Comparison of ENCODE assay signal across 8 cellular contexts in genomic region chr16:81616321-81617020, GRCh38.
A peak's percentile ranks its signal among the peaks of the same experiment; 100 is the strongest.
DNase-seq lines count a peak whose midpoint lies in the region; ATAC-seq and TF ChIP-seq lines count a peak whose summit lies in the region.

No MANE protein-coding gene starts in this region.

- peaks cover 19% of the 10 kb centered on the region for H3K4me1 ChIP-seq in CD4-positive, CD25-positive, alpha-beta regulatory T cell (ENCODE audit: control insufficient read depth, insufficient read depth, low read length, poor library complexity, severe bottlenecking)

- in situ Hi-C loops in KBM-7 (cut with MboI; ENCODE audit: low pct_unique_long_range_greater_than_20kb, low sequenced_read_pairs): no loop called here

- H3K36me3 ChIP-seq in CD4-positive, CD25-positive, alpha-beta regulatory T cell (ENCODE audit: control insufficient read depth, insufficient read depth, low read length): peaks cover 3% of the 10 kb centered on the region

- H3K27ac ChIP-seq in CD4-positive, CD25-positive, alpha-beta regulatory T cell (ENCODE audit: insufficient read depth, low read length, poor library complexity, severe bottlenecking): peak overlapping the region; percentile 87

- peak; percentile 58 to 81 (median 80) for DNase-seq in CD4-positive, CD25-positive, alpha-beta regulatory T cell
- DNase-seq in LNCaP clone FGC (ENCODE audit: low read depth) (peak; percentile 62), fibroblast of villous mesenchyme (ENCODE audit: low read depth) (peak; percentile 70), sciatic nerve (ENCODE audit: low spot score) (no peak), KBM-7 (no peak), COLO829 (ENCODE audit: low spot score) (no peak)
- DNase-seq in activated T-cell treated with anti-CD3 and anti-CD28 coated beads, Interleukin-2, amount 50 U/mL, for 24 hours: peak; percentile 76

- H3K9me3 Mint-ChIP-seq in CD4-positive, CD25-positive, alpha-beta regulatory T cell: no peaks in the 10 kb centered on the region
- no peaks in the 10 kb centered on the region for H3K9me3 Mint-ChIP-seq in activated T-cell treated with anti-CD3 and anti-CD28 coated beads, Interleukin-2, amount 50 U/mL, for 24 hours

- H3K36me3 Mint-ChIP-seq in CD4-positive, CD25-positive, alpha-beta regulatory T cell: peaks cover 2% of the 10 kb centered on the region
- H3K36me3 Mint-ChIP-seq in activated T-cell treated with anti-CD3 and anti-CD28 coated beads, Interleukin-2, amount 50 U/mL, for 24 hours (ENCODE audit: low read depth): peaks cover 18% of the 10 kb centered on the region

- intact Hi-C loops in sciatic nerve (cut with DNase I): no loop called here

- ATAC-seq in CD4-positive, CD25-positive, alpha-beta regulatory T cell (ENCODE audit: low read depth in 2 of 2): peak; percentile 96
- ATAC-seq in GM21526 (IDR thresholded peaks at IDR 0.05; ENCODE audit: low FRiP score, unreplicated experiment): peak; percentile 73
- ATAC-seq in sciatic nerve: peak; percentile 63

- H3K4me1 Mint-ChIP-seq in CD4-positive, CD25-positive, alpha-beta regulatory T cell: peaks cover 0 to 18% (median 15%) of the 10 kb centered on the region in 4 donors
- H3K4me1 Mint-ChIP-seq in activated T-cell treated with anti-CD3 and anti-CD28 coated beads, Interleukin-2, amount 50 U/mL, for 24 hours (ENCODE audit: low read depth): peaks cover 3% of the 10 kb centered on the region

- H3K27me3 ChIP-seq in CD4-positive, CD25-positive, alpha-beta regulatory T cell (ENCODE audit: control insufficient read depth, insufficient read depth, low read length): no peaks in the 10 kb centered on the region

- peak overlapping the region; percentile 65 for H3K4me3 ChIP-seq in CD4-positive, CD25-positive, alpha-beta regulatory T cell (ENCODE audit: low read depth, low read length)
- H3K4me3 ChIP-seq in LNCaP clone FGC (ENCODE audit: low read depth, low read length) (no peak overlapping the region), fibroblast of villous mesenchyme (ENCODE audit: low read depth, low read length) (no peak overlapping the region)

- peak overlapping the region; percentile 23 to 76 (median 72) for H3K4me3 Mint-ChIP-seq in CD4-positive, CD25-positive, alpha-beta regulatory T cell
- peak overlapping the region; percentile 27 for H3K4me3 Mint-ChIP-seq in activated T-cell treated with anti-CD3 and anti-CD28 coated beads, Interleukin-2, amount 50 U/mL, for 24 hours

- no peaks in the 10 kb centered on the region for H3K9me3 ChIP-seq in CD4-positive, CD25-positive, alpha-beta regulatory T cell (ENCODE audit: control insufficient read depth in 2 of 2, low read length in 2 of 2)

- H3K27ac Mint-ChIP-seq in CD4-positive, CD25-positive, alpha-beta regulatory T cell: peak overlapping the region in 1 of 3 donors; percentile 93
- H3K27ac Mint-ChIP-seq in activated T-cell treated with anti-CD3 and anti-CD28 coated beads, Interleukin-2, amount 50 U/mL, for 24 hours: peak overlapping the region; percentile 92

- TF ChIP-seq CTCF in LNCaP clone FGC (IDR thresholded peaks at IDR 0.05; ENCODE audit: control insufficient read depth, extremely low read depth, insufficient read depth) (no peak), fibroblast of villous mesenchyme (IDR thresholded peaks at IDR 0.05; ENCODE audit: insufficient read depth, low read depth, low read length) (no peak)

- no peaks in the 10 kb centered on the region for H3K27me3 Mint-ChIP-seq in CD4-positive, CD25-positive, alpha-beta regulatory T cell
- no peaks in the 10 kb centered on the region for H3K27me3 Mint-ChIP-seq in activated T-cell treated with anti-CD3 and anti-CD28 coated beads, Interleukin-2, amount 50 U/mL, for 24 hours

Comparison
In these comparisons a context has a peak if more than half of its experiments do, and no peak if none do; other contexts are left out.
1. DNase-seq: peak in CD4-positive, CD25-positive, alpha-beta regulatory T cell (3 of 3), LNCaP clone FGC (single experiment), activated T-cell treated with anti-CD3 and anti-CD28 coated beads, Interleukin-2, amount 50 U/mL, for 24 hours (single experiment) and fibroblast of villous mesenchyme (single experiment); none in sciatic nerve (single experiment), KBM-7 (single experiment) and COLO829 (single experiment).
2. Peak in every context shown above with its lines, with median percentiles within 50 percentile points of each other: ATAC-seq.